8 cellular contexts compared by ENCODE assay signal in genomic region chr12:71756054-71756675, GRCh38. TPM values are rescaled to one million over a fixed set of nuclear protein-coding genes. Genes with fewer than 3 reads are reported as not detected.
DNase-seq lines count a peak whose midpoint lies in the region; ATAC-seq and TF ChIP-seq lines count a peak whose summit lies in the region.

No MANE protein-coding gene starts in this region.

- TSS peak; percentile 18 for BruUV-seq in mammary epithelial cell (replicated peaks; lab: Mats Ljungman, UMichigan)

- in situ Hi-C loops in mammary epithelial cell (cut with MboI; ENCODE audit: low sequenced_read_pairs in 2 of 2): no loop called here

- no peak for TF ChIP-seq POLR2A in upper lobe of left lung (IDR thresholded peaks at IDR 0.05)

- no peak for TF ChIP-seq EP300 in upper lobe of left lung (IDR thresholded peaks at IDR 0.05)

- H3K27ac ChIP-seq in mammary epithelial cell (ENCODE audit: insufficient read depth, low read depth, low read length) (peak overlapping the region; percentile 88), lung (ENCODE audit: low read depth in 1 of 2, low read length in 1 of 2) (peak overlapping the region; percentile 98 to 99), upper lobe of left lung (peak overlapping the region; percentile 96 to 99 (median 97))

- dilution Hi-C loops in mammary epithelial cell (cut with HindIII; ENCODE audit: low sequenced_read_pairs): loop anchor here (5.0 kb wide), 1 partner anchor 39 kb away; no protein-coding TSS in a partner anchor

- peaks cover 15% of the 10 kb centered on the region for H3K27me3 Mint-ChIP-seq in activated CD8-positive, alpha-beta memory T cell treated with anti-CD3 and anti-CD28 coated beads, Interleukin-2, amount 10 ng/mL, durations not matched to agents 7 days and 5 days

- H3K79me2 ChIP-seq in mammary epithelial cell (ENCODE audit: insufficient read depth, low read length): peaks cover 65% of the 10 kb centered on the region

- H3K4me3 Mint-ChIP-seq in activated CD8-positive, alpha-beta memory T cell treated with anti-CD3 and anti-CD28 coated beads, Interleukin-2, amount 10 ng/mL, durations not matched to agents 7 days and 5 days: peak overlapping the region; percentile 93

- peak overlapping the region; percentile 95 for H3K27ac Mint-ChIP-seq in activated CD8-positive, alpha-beta memory T cell treated with anti-CD3 and anti-CD28 coated beads, Interleukin-2, amount 10 ng/mL, durations not matched to agents 7 days and 5 days

- H2AFZ ChIP-seq in mammary epithelial cell (ENCODE audit: low read depth, low read length): peak overlapping the region; percentile 97

- peaks cover 48% of the 10 kb centered on the region for H3K36me3 Mint-ChIP-seq in activated CD8-positive, alpha-beta memory T cell treated with anti-CD3 and anti-CD28 coated beads, Interleukin-2, amount 10 ng/mL, durations not matched to agents 7 days and 5 days

- WGBS in mammary epithelial cell (ENCODE audit: low coverage, missing lambda C conversion rate): 20% methylated on average over 5 of the region's 5 CpGs
- WGBS in lung, 2 donors: 43 to 56% methylated on average over 5 of the region's 5 CpGs
- 50 to 51% methylated on average over 5 of the region's 5 CpGs for WGBS in upper lobe of left lung, 2 donors

- peak overlapping the region; percentile 84 for H3K9ac ChIP-seq in mammary epithelial cell (ENCODE audit: insufficient read depth, low read length)

- TF ChIP-seq CTCF in mammary epithelial cell (conservative IDR thresholded peaks at IDR 0.05 in 1 of 2, IDR thresholded peaks at IDR 0.05 in 1 of 2; ENCODE audit: extremely low read depth in 1 of 2, insufficient read depth in 1 of 2, low read depth in 1 of 2, low read length in 2 of 2): no peak
- no peak for TF ChIP-seq CTCF in lung (IDR thresholded peaks at IDR 0.05; ENCODE audit: control extremely low read depth, extremely low read depth)
- no peak for TF ChIP-seq CTCF in upper lobe of left lung (IDR thresholded peaks at IDR 0.05)

- ATAC-seq in activated CD8-positive, alpha-beta memory T cell treated with anti-CD3 and anti-CD28 coated beads, Interleukin-2, amount 10 ng/mL, durations not matched to agents 7 days and 5 days: no peak
- ATAC-seq in lung (ENCODE audit: insufficient read depth, low FRiP score) (no peak), upper lobe of left lung (ENCODE audit: low FRiP score in 2 of 2) (no peak)

- H3K4me3 ChIP-seq in mammary epithelial cell (replicated peaks in 1 of 3; ENCODE audit: insufficient read depth in 1 of 3, low read depth in 2 of 3, low read length in 3 of 3) (peak overlapping the region; percentile 66 to 86 (median 72)), lung (peak overlapping the region; percentile 66), upper lobe of left lung (peak overlapping the region; percentile 72 to 89 (median 76))

- DNase-seq in activated CD8-positive, alpha-beta memory T cell treated with anti-CD3 and anti-CD28 coated beads, Interleukin-2, amount 10 ng/mL, durations not matched to agents 7 days and 5 days: no peak
- DNase-seq in activated CD8-positive, alpha-beta memory T cell treated with anti-CD3 and anti-CD28 coated beads, Interleukin-2, amount 50 U/mL, for 48 hours: no peak
- DNase-seq in mammary epithelial cell (peak; percentile 24), lung (ENCODE audit: low spot score) (no peak), upper lobe of left lung (no peak), dermis blood vessel endothelial cell (no peak), mesenteric fat pad (ENCODE audit: low spot score) (no peak), globus pallidus (ENCODE audit: low spot score) (no peak)

- H3K27me3 ChIP-seq in mammary epithelial cell (ENCODE audit: insufficient read depth, low read length) (no peaks in the 10 kb centered on the region), lung (ENCODE audit: control insufficient read depth, insufficient read depth) (no peaks in the 10 kb centered on the region), upper lobe of left lung (no peaks in the 10 kb centered on the region)

- H3K4me1 ChIP-seq in mammary epithelial cell (ENCODE audit: insufficient read depth, low read length) (peaks cover 5% of the 10 kb centered on the region), lung (ENCODE audit: control insufficient read depth in 2 of 2, insufficient read depth in 2 of 2, low read length in 2 of 2) (peaks cover 2 to 19% of the 10 kb centered on the region in 2 donors), upper lobe of left lung (peaks cover 16 to 33% (median 18%) of the 10 kb centered on the region in 4 donors)

- CTCF ChIA-PET in activated CD8-positive, alpha-beta memory T cell treated with anti-CD3 and anti-CD28 coated beads, Interleukin-2, amount 10 ng/mL, durations not matched to agents 7 days and 5 days (lab: Charles Lee): interaction anchor here (0.8 to 1.9 kb wide), 3 partner anchors 9 to 88 kb away, joined by 3 to 9 read pairs (median 3); no protein-coding TSS in a partner anchor
- CTCF ChIA-PET in mammary epithelial cell (lab: Charles Lee; ENCODE audit: low non-redundant PET): no interaction called here

- peaks cover 38% of the 10 kb centered on the region for H3K4me1 Mint-ChIP-seq in activated CD8-positive, alpha-beta memory T cell treated with anti-CD3 and anti-CD28 coated beads, Interleukin-2, amount 10 ng/mL, durations not matched to agents 7 days and 5 days

- H4K20me1 ChIP-seq in mammary epithelial cell (ENCODE audit: insufficient read depth, low read length): no peaks in the 10 kb centered on the region

- peaks cover 26% of the 10 kb centered on the region for H3K9me3 ChIP-seq in mammary epithelial cell (replicated peaks; ENCODE audit: insufficient read depth, low read length)
- H3K9me3 ChIP-seq in lung (ENCODE audit: control insufficient read depth in 2 of 2, insufficient read depth in 1 of 2, low read length in 1 of 2): peaks cover 4 to 6% of the 10 kb centered on the region in 2 donors
- H3K9me3 ChIP-seq in upper lobe of left lung: peaks cover 0 to 34% (median 20%) of the 10 kb centered on the region in 4 donors

- peaks cover 20% of the 10 kb centered on the region for H3K9me3 Mint-ChIP-seq in activated CD8-positive, alpha-beta memory T cell treated with anti-CD3 and anti-CD28 coated beads, Interleukin-2, amount 10 ng/mL, durations not matched to agents 7 days and 5 days (ENCODE audit: low read depth)

- intact Hi-C loops in mammary epithelial cell (cut with micrococcal nuclease): no loop called here

- peak overlapping the region; percentile 93 for H3K4me2 ChIP-seq in mammary epithelial cell (ENCODE audit: insufficient read depth, low read depth, low read length)

- peaks cover 2% of the 10 kb centered on the region for H3K36me3 ChIP-seq in mammary epithelial cell (ENCODE audit: insufficient read depth, low read length)
- H3K36me3 ChIP-seq in lung (ENCODE audit: control insufficient read depth in 2 of 2, insufficient read depth in 2 of 2, low read length in 2 of 2): peaks cover 0 to 11% of the 10 kb centered on the region in 2 donors
- H3K36me3 ChIP-seq in upper lobe of left lung: peaks cover 0 to 27% (median 3%) of the 10 kb centered on the region in 4 donors

RNA-seq across cellular contexts. Expression of gene RAB21, which starts 1.5 kb away (rescaled TPM):
- total RNA-seq in activated CD8-positive, alpha-beta memory T cell treated with anti-CD3 and anti-CD28 coated beads, Interleukin-2, amount 10 ng/mL, durations not matched to agents 7 days and 5 days: 10 to 100 TPM; 48.9 to 71.4 TPM
- total RNA-seq in mammary epithelial cell: 10 to 100 TPM; 13.2 to 76.6 TPM
- polyA plus RNA-seq in mammary epithelial cell: 8.2 TPM
- polyA minus RNA-seq in mammary epithelial cell: 3.9 TPM
- total RNA-seq in lung: 10 to 100 TPM; 58.4 to 58.5 TPM
- 10 to 100 TPM; 11.8 to 43.1 TPM for polyA plus RNA-seq in lung
- 10 to 100 TPM in 5 of 6 donors, 1 to 10 TPM in 1; 9.4 to 78.7 (median 46.1) TPM for total RNA-seq in upper lobe of left lung
- 15.8 and 51.4 TPM in 2 replicates for total RNA-seq in dermis blood vessel endothelial cell
- total RNA-seq in mesenteric fat pad: 99.5 TPM
